16 cellular contexts compared by ENCODE assay signal in the genomic region with DNA sequence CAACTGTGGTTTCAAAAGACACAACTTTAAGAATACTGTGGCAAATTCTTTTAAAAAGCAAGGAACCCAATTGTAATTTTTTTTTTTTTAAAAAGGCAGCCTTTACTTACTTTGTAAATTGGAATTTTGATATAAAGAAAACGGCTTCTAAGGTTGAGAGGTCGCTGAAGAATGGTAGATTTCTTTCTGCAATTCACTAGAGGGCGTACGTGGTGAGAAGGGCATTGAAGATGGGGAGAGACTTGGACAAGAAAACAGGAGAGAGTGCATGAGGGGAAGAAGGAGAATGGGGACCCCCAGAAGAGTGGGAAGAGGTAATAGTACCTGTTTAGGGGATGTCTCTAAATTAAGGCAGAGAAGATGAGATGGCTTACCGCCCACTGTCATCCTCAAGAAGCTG.
"Had no signal": no experiment of that assay in that cellular context is flagged by ENCODE, and none has a peak within 500 bp of the region (broad histone marks: within the 10 kb centered on the region; RNA-seq: fewer than 3 reads in every experiment).

No MANE protein-coding gene starts in this region.

- H3K36me3 ChIP-seq: neutrophil, tibial artery had no signal

- H3K4me1 ChIP-seq: tibial artery had no signal

- H3K4me3 ChIP-seq: coronary artery, lung, mucosa of descending colon, tibial artery had no signal

- ATAC-seq: activated CD4-positive, CD25-positive, alpha-beta regulatory T cell treated with anti-CD3 and anti-CD28 coated beads, Interleukin-2, amount 50 U/mL, for 24 hours; left cardiac atrium; mucosa of descending colon; naive thymus-derived CD8-positive, alpha-beta T cell; right cardiac atrium; stimulated activated effector memory CD8-positive, alpha-beta T cell treated with anti-CD3 and anti-CD28 coated beads, Interleukin-12 subunit alpha, Interleukin-12 subunit beta, amount 100 ng/mL, for 72 hours had no signal

- DNase-seq: activated T-cell treated with anti-CD3 and anti-CD28 coated beads, Interleukin-2, amount 50 U/mL, for 1 hour; caudate nucleus; effector memory CD4-positive, alpha-beta T cell; immature natural killer cell; left cardiac atrium; mucosa of descending colon; naive thymus-derived CD8-positive, alpha-beta T cell; right cardiac atrium; small intestine; T-helper 2 cell; tibial artery had no signal

- H3K9me3 ChIP-seq: mucosa of descending colon, neutrophil, tibial artery had no signal

- FAIRE-seq: small intestine had no signal

- H3K27ac ChIP-seq: coronary artery, neutrophil, tibial artery had no signal
